Comparison of ENCODE assay signal across 8 cellular contexts in genomic region chr7:149856-150636, GRCh38. TPM values are rescaled to one million over a fixed set of nuclear protein-coding genes. Genes with fewer than 3 reads are reported as not detected.
A peak's percentile ranks its signal among the peaks of the same experiment; 100 is the strongest.
DNase-seq lines count a peak whose midpoint lies in the region; ATAC-seq and TF ChIP-seq lines count a peak whose summit lies in the region.

No MANE protein-coding gene starts in this region.

- intact Hi-C loops in mammary epithelial cell (cut with micrococcal nuclease) (loop anchor here (2.0 to 5.0 kb wide), 2 partner anchors 43 to 48 kb away; partner anchors contain the start of gene FAM20C), lower leg skin (cut with DNase I; ENCODE audit: low total_unique reads) (loop anchor here (1.0 kb wide), 1 partner anchor 11 kb away; no protein-coding TSS in a partner anchor)

- TF ChIP-seq CTCF in mammary epithelial cell (conservative IDR thresholded peaks at IDR 0.05 in 1 of 2, IDR thresholded peaks at IDR 0.05 in 1 of 2; ENCODE audit: extremely low read depth in 1 of 2, insufficient read depth in 1 of 2, low read depth in 1 of 2, low read length in 2 of 2) (no peak), lower leg skin (IDR thresholded peaks at IDR 0.05) (no peak)

- BruUV-seq in mammary epithelial cell (replicated peaks; lab: Mats Ljungman, UMichigan) = no TSS peak

- 33% methylated on average over 22 of the region's 37 CpGs for WGBS in mammary epithelial cell (ENCODE audit: low coverage, missing lambda C conversion rate)
- whole genome bisulfite sequencing in lower leg skin, 2 donors = 46 to 54% methylated on average over 23 to 34 of the region's 37 CpGs

- peak overlapping the region; percentile 72 for H3K27ac ChIP-seq in mammary epithelial cell (ENCODE audit: insufficient read depth, low read depth, low read length)

- no peaks in the 10 kb centered on the region for H3K9me3 ChIP-seq in mammary epithelial cell (replicated peaks; ENCODE audit: insufficient read depth, low read length)

- H4K20me1 ChIP-seq in mammary epithelial cell (ENCODE audit: insufficient read depth, low read length) = no peaks in the 10 kb centered on the region

- peak overlapping the region; percentile 72 for H3K9ac ChIP-seq in mammary epithelial cell (ENCODE audit: insufficient read depth, low read length)

- no peak for TF ChIP-seq POLR2A in lower leg skin (IDR thresholded peaks at IDR 0.05)

- peak overlapping the region; percentile 97 for H2AFZ ChIP-seq in mammary epithelial cell (ENCODE audit: low read depth, low read length)

- dilution Hi-C loops in mammary epithelial cell (cut with HindIII; ENCODE audit: low sequenced_read_pairs) = loop anchor here (5.0 kb wide), 1 partner anchor 62 kb away; no protein-coding TSS in a partner anchor

- H3K36me3 ChIP-seq in mammary epithelial cell (ENCODE audit: insufficient read depth, low read length) = no peaks in the 10 kb centered on the region

- peak; percentile 6 for ATAC-seq in HG02852 (IDR thresholded peaks at IDR 0.05; ENCODE audit: unreplicated experiment)
- peak; percentile 12 for ATAC-seq in SK-N-SH treated with all-trans-retinoic acid at 6 μM for 48 hours

- peak overlapping the region; percentile 96 for H3K4me2 ChIP-seq in mammary epithelial cell (ENCODE audit: insufficient read depth, low read depth, low read length)

- no peaks in the 10 kb centered on the region for H3K79me2 ChIP-seq in mammary epithelial cell (ENCODE audit: insufficient read depth, low read length)

- DNase-seq in DMS153 treated with DMSO at 0.1 percent for 48 hours (lab: John Stamatoyannopoulos, UW; ENCODE audit: unreplicated experiment) (peak; percentile 80), mammary epithelial cell (no peak), lower leg skin (ENCODE audit: low spot score in 2 of 2) (peak; percentile 37 to 92), GDM1 (lab: John Stamatoyannopoulos, UW) (no peak), occipital lobe (lab: John Stamatoyannopoulos, UW) (no peak)
- DNase-seq in stimulated activated CD8-positive, alpha-beta memory T cell treated with anti-CD3 and anti-CD28 coated beads, Interleukin-12 subunit alpha, Interleukin-12 subunit beta, amount 100 ng/mL, for 1 hour (ENCODE audit: low read depth) = peak; percentile 4

- CTCF ChIA-PET in mammary epithelial cell (lab: Charles Lee; ENCODE audit: low non-redundant PET) = no interaction called here

- no peaks in the 10 kb centered on the region for H3K27me3 ChIP-seq in mammary epithelial cell (ENCODE audit: insufficient read depth, low read length)

- H3K4me3 ChIP-seq in mammary epithelial cell (replicated peaks in 1 of 3; ENCODE audit: insufficient read depth in 1 of 3, low read depth in 2 of 3, low read length in 3 of 3) (peak overlapping the region; percentile 74 to 85 (median 75)), lower leg skin (ENCODE audit: low read depth, poor library complexity, severe bottlenecking) (peak overlapping the region; percentile 23)

- H3K4me1 ChIP-seq in mammary epithelial cell (ENCODE audit: insufficient read depth, low read length) = peaks cover 10% of the 10 kb centered on the region

- in situ Hi-C loops in mammary epithelial cell (cut with MboI; ENCODE audit: low sequenced_read_pairs in 2 of 2) = no loop called here

TF ChIP-seq in SK-N-SH treated with all-trans-retinoic acid at 6 μM for 48 hours, 23 proteins besides CTCF, POLR2A, EP300 and RAD21 (continues in another document):
- TF ChIP-seq TCF4 (CRISPR knock-in tag; IDR thresholded peaks at IDR 0.05; ENCODE audit: borderline replicate concordance) = no peak
- TF ChIP-seq ZFP3 (CRISPR knock-in tag; IDR thresholded peaks at IDR 0.05) = no peak
- no peak for TF ChIP-seq BACH2 (CRISPR knock-in tag; IDR thresholded peaks at IDR 0.05; ENCODE audit: borderline replicate concordance)
- peak; percentile 70; the same call in 1 of the 2 replicates for TF ChIP-seq GLIS3 (CRISPR knock-in tag; IDR thresholded peaks at IDR 0.05)
- TF ChIP-seq RARB (CRISPR knock-in tag; IDR thresholded peaks at IDR 0.05) = no peak
- peak; percentile 2; the same call in 1 of the 2 replicates for TF ChIP-seq ARNTL (CRISPR knock-in tag; IDR thresholded peaks at IDR 0.05; ENCODE audit: borderline replicate concordance, low read depth)
- no peak for TF ChIP-seq CSRNP3 (CRISPR knock-in tag; IDR thresholded peaks at IDR 0.05)
- no peak for TF ChIP-seq OSR1 (CRISPR knock-in tag; IDR thresholded peaks at IDR 0.05)
- TF ChIP-seq CSDC2 (CRISPR knock-in tag; IDR thresholded peaks at IDR 0.05) = no peak
- no peak for TF ChIP-seq ESRRG (CRISPR knock-in tag; IDR thresholded peaks at IDR 0.05)
- TF ChIP-seq PATZ1 (CRISPR knock-in tag; IDR thresholded peaks at IDR 0.05; ENCODE audit: borderline replicate concordance) = 0 out of 2 replicates have a peak, but pooled peaks have one; percentile 2
- TF ChIP-seq CREB5 (CRISPR knock-in tag; IDR thresholded peaks at IDR 0.05; ENCODE audit: low read depth) = no peak
- no peak for TF ChIP-seq PPARA (CRISPR knock-in tag; IDR thresholded peaks at IDR 0.05; ENCODE audit: borderline replicate concordance)
- TF ChIP-seq POU6F1 (CRISPR knock-in tag; IDR thresholded peaks at IDR 0.05; ENCODE audit: borderline replicate concordance, low read depth) = no peak
- no peak for TF ChIP-seq ZNF8 (CRISPR knock-in tag; IDR thresholded peaks at IDR 0.05)
- TF ChIP-seq ISL1 (CRISPR knock-in tag; IDR thresholded peaks at IDR 0.05) = no peak

RNA-seq across cellular contexts. Expression of gene FAM20C, which starts 42.3 kb away (rescaled TPM):
- total RNA-seq in mammary epithelial cell (10 to 100 TPM; 37.0 to 48.5 TPM), lower leg skin (10 to 100 TPM; 17.3 to 20.7 (median 19.8) TPM), occipital lobe (18.1 TPM)
- polyA plus RNA-seq in mammary epithelial cell = 30.6 TPM
- polyA minus RNA-seq in mammary epithelial cell = 6.7 TPM

Comparison
In these comparisons a context has a peak if more than half of its experiments do, and no peak if none do; other contexts are left out.
1. DNase-seq: peak in DMS153 treated with DMSO at 0.1 percent for 48 hours (single experiment), lower leg skin (2 of 2) and stimulated activated CD8-positive, alpha-beta memory T cell treated with anti-CD3 and anti-CD28 coated beads, Interleukin-12 subunit alpha, Interleukin-12 subunit beta, amount 100 ng/mL, for 1 hour (single experiment); none in mammary epithelial cell (single experiment), GDM1 (single experiment) and occipital lobe (single experiment).